In the genomic region with DNA sequence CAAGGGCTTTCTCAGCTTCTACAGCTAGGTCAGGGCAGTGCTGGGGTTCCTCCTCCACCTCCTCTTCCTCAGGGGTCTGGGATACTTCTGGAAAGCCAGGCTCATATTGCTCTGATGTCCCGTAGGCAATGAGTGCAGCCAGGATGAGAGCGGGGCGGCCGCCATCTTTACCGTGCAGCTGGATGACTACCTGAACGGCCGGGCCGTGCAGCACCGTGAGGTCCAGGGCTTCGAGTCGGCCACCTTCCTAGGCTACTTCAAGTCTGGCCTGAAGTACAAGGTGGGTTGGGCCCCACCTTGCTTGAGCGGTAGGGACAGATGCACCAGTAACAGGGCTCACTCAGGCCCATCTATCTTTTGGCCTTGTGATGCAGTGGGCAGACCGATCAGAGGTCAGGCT, we compare ENCODE assay signal across 1 cellular context.
A peak's percentile ranks its signal among the peaks of the same experiment; 100 is the strongest.
TF ChIP-seq lines count a peak whose summit lies in the region.

No MANE protein-coding gene starts in this region.

TF ChIP-seq in HepG2, 621 proteins besides CTCF, POLR2A, EP300 and RAD21:
- TF ChIP-seq, protein P1, sequence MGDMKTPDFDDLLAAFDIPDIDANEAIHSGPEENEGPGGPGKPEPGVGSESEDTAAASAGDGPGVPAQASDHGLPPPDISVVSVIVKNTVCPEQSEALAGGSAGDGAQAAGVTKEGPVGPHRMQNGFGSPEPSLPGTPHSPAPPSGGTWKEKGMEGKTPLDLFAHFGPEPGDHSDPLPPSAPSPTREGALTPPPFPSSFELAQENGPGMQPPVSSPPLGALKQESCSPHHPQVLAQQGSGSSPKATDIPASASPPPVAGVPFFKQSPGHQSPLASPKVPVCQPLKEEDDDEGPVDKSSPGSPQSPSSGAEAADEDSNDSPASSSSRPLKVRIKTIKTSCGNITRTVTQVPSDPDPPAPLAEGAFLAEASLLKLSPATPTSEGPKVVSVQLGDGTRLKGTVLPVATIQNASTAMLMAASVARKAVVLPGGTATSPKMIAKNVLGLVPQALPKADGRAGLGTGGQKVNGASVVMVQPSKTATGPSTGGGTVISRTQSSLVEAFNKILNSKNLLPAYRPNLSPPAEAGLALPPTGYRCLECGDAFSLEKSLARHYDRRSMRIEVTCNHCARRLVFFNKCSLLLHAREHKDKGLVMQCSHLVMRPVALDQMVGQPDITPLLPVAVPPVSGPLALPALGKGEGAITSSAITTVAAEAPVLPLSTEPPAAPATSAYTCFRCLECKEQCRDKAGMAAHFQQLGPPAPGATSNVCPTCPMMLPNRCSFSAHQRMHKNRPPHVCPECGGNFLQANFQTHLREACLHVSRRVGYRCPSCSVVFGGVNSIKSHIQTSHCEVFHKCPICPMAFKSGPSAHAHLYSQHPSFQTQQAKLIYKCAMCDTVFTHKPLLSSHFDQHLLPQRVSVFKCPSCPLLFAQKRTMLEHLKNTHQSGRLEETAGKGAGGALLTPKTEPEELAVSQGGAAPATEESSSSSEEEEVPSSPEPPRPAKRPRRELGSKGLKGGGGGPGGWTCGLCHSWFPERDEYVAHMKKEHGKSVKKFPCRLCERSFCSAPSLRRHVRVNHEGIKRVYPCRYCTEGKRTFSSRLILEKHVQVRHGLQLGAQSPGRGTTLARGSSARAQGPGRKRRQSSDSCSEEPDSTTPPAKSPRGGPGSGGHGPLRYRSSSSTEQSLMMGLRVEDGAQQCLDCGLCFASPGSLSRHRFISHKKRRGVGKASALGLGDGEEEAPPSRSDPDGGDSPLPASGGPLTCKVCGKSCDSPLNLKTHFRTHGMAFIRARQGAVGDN (CRISPR knock-in tag; IDR thresholded peaks at IDR 0.05), result peak; percentile 45
- TF ChIP-seq SSRP1 (CRISPR knock-in tag; IDR thresholded peaks at IDR 0.05) (0 out of 2 replicates have a peak, but pooled peaks have one; percentile 19), ZNF83 (CRISPR knock-in tag; IDR thresholded peaks at IDR 0.05; ENCODE audit: borderline replicate concordance) (no peak), ELF1 (CRISPR knock-in tag; IDR thresholded peaks at IDR 0.05) (no peak), AGO2 (optimal IDR thresholded peaks at IDR 0.05; ENCODE audit: low read depth, low read length) (peak; percentile 52)
- TF ChIP-seq, protein P2, sequence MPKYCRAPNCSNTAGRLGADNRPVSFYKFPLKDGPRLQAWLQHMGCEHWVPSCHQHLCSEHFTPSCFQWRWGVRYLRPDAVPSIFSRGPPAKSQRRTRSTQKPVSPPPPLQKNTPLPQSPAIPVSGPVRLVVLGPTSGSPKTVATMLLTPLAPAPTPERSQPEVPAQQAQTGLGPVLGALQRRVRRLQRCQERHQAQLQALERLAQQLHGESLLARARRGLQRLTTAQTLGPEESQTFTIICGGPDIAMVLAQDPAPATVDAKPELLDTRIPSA (CRISPR knock-in tag; IDR thresholded peaks at IDR 0.05; ENCODE audit: borderline replicate concordance), result no peak
- TF ChIP-seq, protein P3, sequence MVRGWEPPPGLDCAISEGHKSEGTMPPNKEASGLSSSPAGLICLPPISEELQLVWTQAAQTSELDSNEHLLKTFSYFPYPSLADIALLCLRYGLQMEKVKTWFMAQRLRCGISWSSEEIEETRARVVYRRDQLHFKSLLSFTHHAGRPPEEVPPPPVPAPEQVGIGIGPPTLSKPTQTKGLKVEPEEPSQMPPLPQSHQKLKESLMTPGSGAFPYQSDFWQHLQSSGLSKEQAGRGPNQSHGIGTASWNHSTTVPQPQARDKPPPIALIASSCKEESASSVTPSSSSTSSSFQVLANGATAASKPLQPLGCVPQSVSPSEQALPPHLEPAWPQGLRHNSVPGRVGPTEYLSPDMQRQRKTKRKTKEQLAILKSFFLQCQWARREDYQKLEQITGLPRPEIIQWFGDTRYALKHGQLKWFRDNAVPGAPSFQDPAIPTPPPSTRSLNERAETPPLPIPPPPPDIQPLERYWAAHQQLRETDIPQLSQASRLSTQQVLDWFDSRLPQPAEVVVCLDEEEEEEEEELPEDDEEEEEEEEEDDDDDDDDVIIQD (CRISPR knock-in tag; IDR thresholded peaks at IDR 0.05; ENCODE audit: low read depth), result no peak
